ENCODE assay signal across 8 cellular contexts in the genomic region with DNA sequence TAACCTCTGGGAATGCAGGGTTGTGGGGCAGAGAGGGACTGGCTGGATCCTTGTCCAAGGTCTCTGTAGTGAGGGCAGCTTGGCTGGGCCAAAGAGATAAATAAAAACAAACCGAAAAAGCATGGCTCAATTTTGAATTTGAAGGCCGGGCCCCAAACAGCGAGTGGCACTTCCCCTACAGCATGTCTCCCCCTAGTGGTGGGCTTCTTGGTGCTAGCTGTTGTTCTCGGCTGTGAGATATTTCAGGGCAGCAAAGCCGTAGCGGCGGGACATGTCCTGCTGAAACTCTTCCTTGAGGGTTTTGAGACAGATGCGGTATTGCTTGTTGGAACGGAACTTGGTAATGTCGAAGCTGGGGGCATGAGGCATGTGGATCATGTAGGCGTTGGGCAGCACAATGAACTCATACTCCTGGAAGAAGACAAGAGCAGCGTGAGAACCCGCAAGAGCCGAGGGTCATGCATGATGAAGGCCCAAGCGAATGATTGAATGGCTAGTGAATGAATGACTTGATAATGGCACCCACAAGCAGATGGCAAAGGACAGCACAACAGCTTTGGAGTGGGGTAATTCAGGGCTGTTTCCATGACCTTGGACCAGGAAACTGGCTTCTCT.
DNase-seq lines count a peak whose midpoint lies in the region; ATAC-seq and TF ChIP-seq lines count a peak whose summit lies in the region.

No MANE protein-coding gene starts in this region.

- intact Hi-C loops in ovary (cut with DNase I): no loop called here

- TF ChIP-seq CTCF in GM12874 (IDR thresholded peaks at IDR 0.05; ENCODE audit: insufficient read depth, low read depth, low read length): peak; percentile 80
- no peak for TF ChIP-seq CTCF in ovary (IDR thresholded peaks at IDR 0.05)

- no peak for TF ChIP-seq POLR2A in ovary (IDR thresholded peaks at IDR 0.05)

- H3K9me3 ChIP-seq in ovary: no peaks in the 10 kb centered on the region

- ATAC-seq in HG02763 (IDR thresholded peaks at IDR 0.05; ENCODE audit: unreplicated experiment) (no peak), GM19463 (IDR thresholded peaks at IDR 0.05; ENCODE audit: unreplicated experiment) (no peak)

- H3K27ac ChIP-seq in ovary: no peak overlapping the region

- in situ Hi-C loops in SK-MEL-5 (cut with HindIII; ENCODE audit: low pct_unique_long_range_greater_than_20kb, low sequenced_read_pairs): no loop called here

- 87 to 96% (median 95%) methylated on average over 15 of the region's 15 CpGs for WGBS in ovary, 3 donors

- H3K36me3 ChIP-seq in ovary: no peaks in the 10 kb centered on the region

- no peaks in the 10 kb centered on the region for H3K4me1 ChIP-seq in ovary (ENCODE audit: insufficient read depth)

- H3K27me3 ChIP-seq in ovary: no peaks in the 10 kb centered on the region

- H3K4me3 ChIP-seq in ovary: no peak overlapping the region

- DNase-seq in AML-193 (lab: John Stamatoyannopoulos, UW) (peak; percentile 0 to 1), SK-MEL-5 (ENCODE audit: low read depth, low spot score) (peak; percentile 58), islet precursor cell (peak; percentile 65), ovary (no peak)
- DNase-seq in activated CD4-positive, CD25-positive, alpha-beta regulatory T cell treated with anti-CD3 and anti-CD28 coated beads, Interleukin-2, amount 50 U/mL, for 72 hours: no peak

- no peak for TF ChIP-seq EP300 in ovary (IDR thresholded peaks at IDR 0.05)

Comparison
In these comparisons a context has a peak if more than half of its experiments do, and no peak if none do; other contexts are left out.
1. DNase-seq: peak in AML-193 (2 of 2), SK-MEL-5 (single experiment) and islet precursor cell (single experiment); none in activated CD4-positive, CD25-positive, alpha-beta regulatory T cell treated with anti-CD3 and anti-CD28 coated beads, Interleukin-2, amount 50 U/mL, for 72 hours (single experiment) and ovary (0 of 5).